Comparison of ENCODE assay signal across 1 cellular context in the genomic region with DNA sequence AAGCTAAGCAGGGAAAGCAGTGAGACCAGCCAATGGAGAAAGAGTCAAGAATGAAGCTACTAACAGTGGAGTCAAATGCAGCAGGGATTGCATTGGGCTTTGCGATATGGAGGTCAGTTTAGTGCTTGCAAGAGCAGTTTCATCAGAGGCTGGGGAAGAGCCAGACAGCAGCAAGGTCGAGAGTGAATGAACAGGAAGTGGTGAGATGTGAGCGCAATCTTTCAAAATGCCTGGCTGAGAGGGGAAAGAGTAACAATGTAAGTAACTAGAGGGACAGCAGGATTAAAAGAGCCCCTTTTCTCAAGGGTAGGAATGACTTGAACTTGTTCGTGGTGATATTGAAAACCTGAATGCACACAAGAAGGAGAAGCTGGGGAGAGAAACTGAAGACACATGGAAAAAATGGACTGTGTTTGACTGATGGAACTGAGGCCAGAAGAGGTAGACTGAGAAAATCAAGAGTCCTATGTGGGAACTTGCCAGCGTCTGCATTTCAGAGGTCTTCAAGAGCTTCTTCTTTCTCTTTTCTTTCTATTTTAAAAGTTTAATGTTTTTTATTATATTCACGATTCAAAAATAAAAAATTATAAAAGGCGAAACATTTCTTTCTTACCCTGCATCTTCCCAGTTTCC.
TF ChIP-seq lines count a peak whose summit lies in the region.

No MANE protein-coding gene starts in this region.

TF ChIP-seq in GM23338, 12 proteins besides CTCF, POLR2A, EP300 and RAD21 (continued from another document):
- TF ChIP-seq, protein P1, sequence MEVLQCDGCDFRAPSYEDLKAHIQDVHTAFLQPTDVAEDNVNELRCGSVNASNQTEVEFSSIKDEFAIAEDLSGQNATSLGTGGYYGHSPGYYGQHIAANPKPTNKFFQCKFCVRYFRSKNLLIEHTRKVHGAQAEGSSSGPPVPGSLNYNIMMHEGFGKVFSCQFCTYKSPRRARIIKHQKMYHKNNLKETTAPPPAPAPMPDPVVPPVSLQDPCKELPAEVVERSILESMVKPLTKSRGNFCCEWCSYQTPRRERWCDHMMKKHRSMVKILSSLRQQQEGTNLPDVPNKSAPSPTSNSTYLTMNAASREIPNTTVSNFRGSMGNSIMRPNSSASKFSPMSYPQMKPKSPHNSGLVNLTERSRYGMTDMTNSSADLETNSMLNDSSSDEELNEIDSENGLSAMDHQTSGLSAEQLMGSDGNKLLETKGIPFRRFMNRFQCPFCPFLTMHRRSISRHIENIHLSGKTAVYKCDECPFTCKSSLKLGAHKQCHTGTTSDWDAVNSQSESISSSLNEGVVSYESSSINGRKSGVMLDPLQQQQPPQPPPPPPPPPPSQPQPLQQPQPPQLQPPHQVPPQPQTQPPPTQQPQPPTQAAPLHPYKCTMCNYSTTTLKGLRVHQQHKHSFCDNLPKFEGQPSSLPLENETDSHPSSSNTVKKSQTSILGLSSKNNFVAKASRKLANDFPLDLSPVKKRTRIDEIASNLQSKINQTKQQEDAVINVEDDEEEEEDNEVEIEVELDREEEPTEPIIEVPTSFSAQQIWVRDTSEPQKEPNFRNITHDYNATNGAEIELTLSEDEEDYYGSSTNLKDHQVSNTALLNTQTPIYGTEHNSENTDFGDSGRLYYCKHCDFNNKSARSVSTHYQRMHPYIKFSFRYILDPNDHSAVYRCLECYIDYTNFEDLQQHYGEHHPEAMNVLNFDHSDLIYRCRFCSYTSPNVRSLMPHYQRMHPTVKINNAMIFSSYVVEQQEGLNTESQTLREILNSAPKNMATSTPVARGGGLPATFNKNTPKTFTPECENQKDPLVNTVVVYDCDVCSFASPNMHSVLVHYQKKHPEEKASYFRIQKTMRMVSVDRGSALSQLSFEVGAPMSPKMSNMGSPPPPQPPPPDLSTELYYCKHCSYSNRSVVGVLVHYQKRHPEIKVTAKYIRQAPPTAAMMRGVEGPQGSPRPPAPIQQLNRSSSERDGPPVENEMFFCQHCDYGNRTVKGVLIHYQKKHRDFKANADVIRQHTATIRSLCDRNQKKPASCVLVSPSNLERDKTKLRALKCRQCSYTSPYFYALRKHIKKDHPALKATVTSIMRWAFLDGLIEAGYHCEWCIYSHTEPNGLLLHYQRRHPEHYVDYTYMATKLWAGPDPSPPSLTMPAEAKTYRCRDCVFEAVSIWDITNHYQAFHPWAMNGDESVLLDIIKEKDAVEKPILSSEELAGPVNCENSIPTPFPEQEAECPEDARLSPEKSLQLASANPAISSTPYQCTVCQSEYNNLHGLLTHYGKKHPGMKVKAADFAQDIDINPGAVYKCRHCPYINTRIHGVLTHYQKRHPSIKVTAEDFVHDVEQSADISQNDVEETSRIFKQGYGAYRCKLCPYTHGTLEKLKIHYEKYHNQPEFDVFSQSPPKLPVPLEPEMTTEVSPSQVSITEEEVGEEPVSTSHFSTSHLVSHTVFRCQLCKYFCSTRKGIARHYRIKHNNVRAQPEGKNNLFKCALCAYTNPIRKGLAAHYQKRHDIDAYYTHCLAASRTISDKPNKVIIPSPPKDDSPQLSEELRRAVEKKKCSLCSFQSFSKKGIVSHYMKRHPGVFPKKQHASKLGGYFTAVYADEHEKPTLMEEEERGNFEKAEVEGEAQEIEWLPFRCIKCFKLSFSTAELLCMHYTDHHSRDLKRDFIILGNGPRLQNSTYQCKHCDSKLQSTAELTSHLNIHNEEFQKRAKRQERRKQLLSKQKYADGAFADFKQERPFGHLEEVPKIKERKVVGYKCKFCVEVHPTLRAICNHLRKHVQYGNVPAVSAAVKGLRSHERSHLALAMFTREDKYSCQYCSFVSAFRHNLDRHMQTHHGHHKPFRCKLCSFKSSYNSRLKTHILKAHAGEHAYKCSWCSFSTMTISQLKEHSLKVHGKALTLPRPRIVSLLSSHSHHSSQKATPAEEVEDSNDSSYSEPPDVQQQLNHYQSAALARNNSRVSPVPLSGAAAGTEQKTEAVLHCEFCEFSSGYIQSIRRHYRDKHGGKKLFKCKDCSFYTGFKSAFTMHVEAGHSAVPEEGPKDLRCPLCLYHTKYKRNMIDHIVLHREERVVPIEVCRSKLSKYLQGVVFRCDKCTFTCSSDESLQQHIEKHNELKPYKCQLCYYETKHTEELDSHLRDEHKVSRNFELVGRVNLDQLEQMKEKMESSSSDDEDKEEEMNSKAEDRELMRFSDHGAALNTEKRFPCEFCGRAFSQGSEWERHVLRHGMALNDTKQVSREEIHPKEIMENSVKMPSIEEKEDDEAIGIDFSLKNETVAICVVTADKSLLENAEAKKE (CRISPR knock-in tag; IDR thresholded peaks at IDR 0.05) = no peak
